Comparison of ENCODE assay signal across 14 cellular contexts in the genomic region with DNA sequence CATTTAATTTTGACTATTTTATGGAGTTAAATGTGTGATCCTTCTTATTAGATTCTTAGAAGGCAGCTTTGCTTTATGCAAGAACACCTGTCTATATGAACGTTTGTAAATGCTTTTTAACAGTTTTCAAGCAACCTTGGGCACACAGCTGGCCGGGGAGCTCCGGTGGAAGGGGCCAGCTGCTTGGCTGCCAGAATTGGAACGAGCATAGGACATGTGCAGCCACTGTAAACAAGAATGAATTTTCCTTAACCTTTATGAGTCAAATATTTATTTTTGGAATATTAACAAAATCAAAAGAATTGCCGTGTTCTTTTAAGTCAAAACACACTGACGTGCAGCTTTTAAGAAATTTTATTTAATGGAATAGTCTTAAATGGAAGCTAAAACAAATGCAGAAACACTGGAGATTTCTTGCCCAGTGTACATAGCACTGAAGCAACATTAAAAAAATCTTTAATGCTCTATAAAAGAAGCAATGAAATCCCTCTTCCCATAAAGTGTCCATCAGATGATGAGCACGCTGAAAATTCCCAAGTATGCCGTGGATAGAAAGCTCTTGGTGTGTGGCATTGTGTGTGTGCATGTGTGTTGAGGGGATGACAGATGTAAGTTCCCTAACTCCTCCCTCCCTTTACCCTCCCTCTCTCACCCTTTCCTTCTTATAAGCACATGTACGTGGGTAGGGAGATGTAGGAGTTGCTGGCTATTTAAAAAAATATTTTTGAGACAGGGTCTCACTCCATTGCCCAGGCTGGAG.
"Had no signal": no experiment of that assay in that cellular context is flagged by ENCODE, and none has a peak within 500 bp of the region (broad histone marks: within the 10 kb centered on the region; RNA-seq: fewer than 3 reads in every experiment).

No MANE protein-coding gene starts in this region.

- H3K4me1 ChIP-seq: left lung, parathyroid adenoma had no signal

- ATAC-seq: heart right ventricle; left lung; naive thymus-derived CD4-positive, alpha-beta T cell; stimulated activated memory B cell treated with anti-CD40 and anti-IgM and Interleukin-4, amounts not matched to agents 10 μg/mL and 1 μg/mL and 100 μg/mL, for 72 hours had no signal

- H3K27me3 ChIP-seq: brain microvascular endothelial cell, left lung, tibial nerve, vagina had no signal

- H3K27ac ChIP-seq: brain microvascular endothelial cell, heart right ventricle, left lung, parathyroid adenoma, tibial nerve, vagina had no signal

- H3K9me3 ChIP-seq: heart right ventricle, left lung, tibial nerve, vagina had no signal

- H3K36me3 ChIP-seq: brain microvascular endothelial cell, heart right ventricle, left lung, tibial nerve, vagina had no signal

- H3K4me3 ChIP-seq: heart right ventricle, left lung, tibial nerve, vagina had no signal

- DNase-seq: activated CD4-positive, CD25-positive, alpha-beta regulatory T cell treated with anti-CD3 and anti-CD28 coated beads, Interleukin-2, amount 50 U/mL, for 72 hours; activated naive CD4-positive, alpha-beta T cell; activated naive CD8-positive, alpha-beta T cell treated with anti-CD3 and anti-CD28 coated beads, Interleukin-2, amount 10 ng/mL, durations not matched to agents 7 days and 5 days; activated T-cell treated with anti-CD3 and anti-CD28 coated beads for 4 hours; brain microvascular endothelial cell; effector CD8-positive, alpha-beta T cell; heart right ventricle; left lung; naive thymus-derived CD4-positive, alpha-beta T cell; stimulated activated CD4-positive, alpha-beta T cell treated with anti-CD3 and anti-CD28 coated beads, Interleukin-2, amount 100 ng/mL, for 48 hours had no signal
